8 cellular contexts compared by ENCODE assay signal in the genomic region with DNA sequence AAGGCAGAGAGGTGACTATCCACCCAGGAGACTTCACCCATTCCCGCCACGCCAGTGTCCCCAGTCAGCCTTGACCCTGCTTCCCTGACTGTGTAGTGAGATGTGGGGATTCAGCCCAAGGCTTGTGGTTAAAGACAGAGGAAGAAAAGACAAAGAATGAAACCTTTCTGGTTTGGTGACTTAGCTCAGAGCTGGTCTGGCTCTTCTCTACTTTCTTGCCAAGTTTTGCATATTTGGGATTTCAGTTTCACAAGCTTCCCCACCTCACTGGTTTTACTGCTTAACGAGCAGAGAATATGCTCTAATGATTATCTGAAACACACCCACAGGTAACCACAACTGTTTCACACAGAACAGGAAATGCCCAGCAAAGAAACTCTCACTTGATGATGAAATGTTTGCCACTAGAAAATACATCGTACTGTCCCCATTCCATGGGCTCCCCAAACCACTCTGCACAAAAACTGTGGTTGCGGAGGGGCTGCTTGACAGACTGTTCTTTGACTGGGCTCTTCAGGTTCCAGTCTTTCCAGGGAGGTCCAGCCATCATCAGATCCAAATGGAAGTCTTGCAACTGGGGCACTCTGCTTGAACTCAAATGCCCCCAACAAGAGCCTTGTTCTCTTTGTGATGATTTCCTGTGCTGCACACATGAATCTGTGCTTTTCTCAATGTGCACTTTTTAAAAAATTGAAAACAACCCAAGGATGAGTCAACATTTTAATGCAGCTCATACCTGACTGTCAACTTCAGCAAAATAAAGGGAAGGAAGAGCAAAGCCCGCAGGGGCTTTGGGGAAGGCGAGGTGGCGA.
DNase-seq lines count a peak whose midpoint lies in the region; ATAC-seq, FAIRE-seq and TF ChIP-seq lines count a peak whose summit lies in the region.

No MANE protein-coding gene starts in this region.

- DNase-seq in Caki2 (ENCODE audit: low read depth) = peak; percentile 93
- DNase-seq in GM19239 (ENCODE audit: insufficient read length, low spot score) = peak; percentile 73
- peak; percentile 68 for DNase-seq in SIG-M5 (lab: John Stamatoyannopoulos, UW)
- no peak for DNase-seq in esophagus muscularis mucosa (ENCODE audit: extremely low spot score)
- DNase-seq in activated gamma-delta T cell treated with Interleukin-2 at 50 U/mL for 16 hours = no peak
- DNase-seq in NCI-H748 (lab: John Stamatoyannopoulos, UW; ENCODE audit: unreplicated experiment) = no peak

- intact Hi-C loops in esophagus muscularis mucosa (cut with DNase I) = loop anchor here (5.0 kb wide), 2 partner anchors 73 to 92 kb away; no protein-coding TSS in a partner anchor

- H3K36me3 ChIP-seq in esophagus muscularis mucosa = no peaks in the 10 kb centered on the region
- H3K36me3 ChIP-seq in skeletal muscle tissue (ENCODE audit: control insufficient read depth in 3 of 3, insufficient read depth in 3 of 3, low read length in 3 of 3) = peaks cover 0 to 3% (median 0%) of the 10 kb centered on the region in 3 donors

- H3K27me3 ChIP-seq in esophagus muscularis mucosa (no peaks in the 10 kb centered on the region), skeletal muscle tissue (ENCODE audit: control insufficient read depth in 3 of 3, insufficient read depth in 3 of 3, low read length in 3 of 3) (no peaks in the 10 kb centered on the region)

- no peak for TF ChIP-seq EP300 in esophagus muscularis mucosa (IDR thresholded peaks at IDR 0.05)

- no peaks in the 10 kb centered on the region for H3K9me3 ChIP-seq in esophagus muscularis mucosa
- no peaks in the 10 kb centered on the region for H3K9me3 ChIP-seq in skeletal muscle tissue (ENCODE audit: control insufficient read depth in 3 of 3, low read length in 3 of 3)

- peak; percentile 92 for ATAC-seq in HG03175 (IDR thresholded peaks at IDR 0.05; ENCODE audit: unreplicated experiment)

- in situ Hi-C loops in Caki2 (cut with HindIII; ENCODE audit: low pct_unique_long_range_greater_than_20kb, low sequenced_read_pairs) = no loop called here

- no peak for TF ChIP-seq CTCF in esophagus muscularis mucosa (IDR thresholded peaks at IDR 0.05)

- FAIRE-seq in GM19239 (lab: Jason Lieb, UNC) = peak; percentile 99

- H3K9ac ChIP-seq in skeletal muscle tissue (ENCODE audit: low read depth in 1 of 3, low read length in 3 of 3) = no peak overlapping the region

- WGBS in esophagus muscularis mucosa = 53% methylated on average over 8 of the region's 8 CpGs

- H3K27ac ChIP-seq in esophagus muscularis mucosa (replicated peaks in 1 of 4) (peak overlapping the region; percentile 68 to 87 (median 74)), skeletal muscle tissue (ENCODE audit: low read depth, low read length) (peak overlapping the region; percentile 19)

- H3K4me1 ChIP-seq in esophagus muscularis mucosa (peaks cover 69 to 92% (median 78%) of the 10 kb centered on the region in 4 donors), skeletal muscle tissue (ENCODE audit: control insufficient read depth in 3 of 3, insufficient read depth in 3 of 3, low read length in 3 of 3) (peaks cover 73 to 91% (median 90%) of the 10 kb centered on the region in 3 donors)

- no peak for TF ChIP-seq POLR2A in esophagus muscularis mucosa (IDR thresholded peaks at IDR 0.05; ENCODE audit: low read depth)

- no peak overlapping the region for H3K4me3 ChIP-seq in esophagus muscularis mucosa
- H3K4me3 ChIP-seq in skeletal muscle tissue (ENCODE audit: low read length in 3 of 3) = no peak overlapping the region

Comparison
In these comparisons a context has a peak if more than half of its experiments do, and no peak if none do; other contexts are left out.
1. DNase-seq: peak in Caki2 (single experiment), GM19239 (single experiment) and SIG-M5 (single experiment); none in esophagus muscularis mucosa (single experiment), activated gamma-delta T cell treated with Interleukin-2 at 50 U/mL for 16 hours (single experiment) and NCI-H748 (single experiment).